9 cellular contexts compared by ENCODE assay signal in the genomic region with DNA sequence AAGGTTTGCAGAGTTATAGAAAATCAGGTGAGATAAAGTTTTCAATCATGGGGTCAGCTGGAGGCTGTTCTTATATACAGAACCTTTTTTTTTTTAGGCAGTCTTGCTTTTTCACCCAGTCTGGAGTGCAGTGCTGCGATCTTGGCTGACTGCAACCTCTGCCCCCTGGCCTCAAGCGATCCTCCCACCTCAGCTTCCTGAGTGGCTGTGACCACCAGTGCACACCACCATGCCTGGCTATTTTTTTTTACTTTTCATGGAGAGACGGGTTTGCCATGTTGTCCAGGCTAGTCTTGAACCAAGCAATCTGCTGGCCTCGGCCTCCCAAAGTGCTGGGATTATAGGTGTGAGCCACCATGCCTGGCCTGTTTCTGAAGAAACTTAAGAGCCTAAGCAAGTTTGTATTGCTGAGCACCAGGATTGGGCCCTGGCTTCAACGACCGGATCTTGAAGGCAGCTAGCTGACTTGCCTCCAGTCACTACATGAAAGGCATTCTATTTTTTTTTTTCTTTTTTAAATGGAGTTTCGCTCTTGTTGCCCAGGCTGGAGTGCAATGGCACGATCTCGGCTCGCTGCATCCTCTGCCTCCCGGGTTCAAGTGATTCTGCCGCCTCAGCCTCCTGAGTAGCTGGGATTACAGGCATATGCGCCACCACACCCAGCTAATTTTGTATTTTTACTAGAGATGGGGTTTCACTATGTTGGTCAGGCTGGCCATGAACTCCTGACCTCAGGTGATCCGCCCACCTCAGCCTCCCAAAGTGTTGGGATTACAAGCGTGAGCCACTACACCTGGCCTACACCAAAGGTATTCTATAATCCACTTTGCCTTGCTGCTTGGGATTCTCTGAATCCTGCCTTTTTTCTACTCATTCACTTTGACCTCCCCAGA. TPM values are rescaled to one million over a fixed set of nuclear protein-coding genes. Genes with fewer than 3 reads are reported as not detected.
DNase-seq lines count a peak whose midpoint lies in the region; ATAC-seq and TF ChIP-seq lines count a peak whose summit lies in the region.
"Had no signal": no experiment of that assay in that cellular context is flagged by ENCODE, and none has a peak within 500 bp of the region (broad histone marks: within the 10 kb centered on the region; RNA-seq: fewer than 3 reads in every experiment).

No MANE protein-coding gene starts in this region.

- H3K27me3 ChIP-seq in stomach = no peaks in the 10 kb centered on the region
- H3K27me3 ChIP-seq in SJCRH30 = no peaks in the 10 kb centered on the region

- ATAC-seq in HG02938 (IDR thresholded peaks at IDR 0.05; ENCODE audit: unreplicated experiment) = peak; percentile 33

- H3K36me3 ChIP-seq in stomach (peaks cover 46 to 75% (median 70%) of the 10 kb centered on the region in 4 donors), SJCRH30 (peaks cover 46% of the 10 kb centered on the region)

- TF ChIP-seq CTCF in VCaP (conservative IDR thresholded peaks at IDR 0.05) (no peak), stomach (IDR thresholded peaks at IDR 0.05) (no peak)

- H3K27me3 Mint-ChIP-seq in activated naive CD4-positive, alpha-beta T cell treated with anti-CD3 and anti-CD28 coated beads for 36 hours (ENCODE audit: low read depth) = no peaks in the 10 kb centered on the region
- H3K27me3 Mint-ChIP-seq: activated naive CD4-positive, alpha-beta T cell treated with anti-CD3 and anti-CD28 coated beads, Interleukin-2, amount 50 U/mL, for 24 hours had no signal

- 52 to 76% (median 69%) methylated on average over 15 of the region's 15 CpGs for WGBS in stomach, 5 donors

- no peaks in the 10 kb centered on the region for H3K9me3 Mint-ChIP-seq in activated naive CD4-positive, alpha-beta T cell treated with anti-CD3 and anti-CD28 coated beads for 36 hours
- H3K9me3 Mint-ChIP-seq: activated naive CD4-positive, alpha-beta T cell treated with anti-CD3 and anti-CD28 coated beads, Interleukin-2, amount 50 U/mL, for 24 hours had no signal

- intact Hi-C loops in activated naive CD4-positive, alpha-beta T cell treated with anti-CD3 and anti-CD28 coated beads for 36 hours (cut with micrococcal nuclease) = no loop called here
- intact Hi-C loops in stomach (cut with DNase I; ENCODE audit: low total_unique reads) = no loop called here

- peaks cover 40% of the 10 kb centered on the region for H3K36me3 Mint-ChIP-seq in activated naive CD4-positive, alpha-beta T cell treated with anti-CD3 and anti-CD28 coated beads for 36 hours (ENCODE audit: low read depth)

- no peak overlapping the region for H3K4me3 ChIP-seq in stomach
- no peak overlapping the region for H3K4me3 ChIP-seq in SJCRH30

- peaks cover 48% of the 10 kb centered on the region for H3K4me1 Mint-ChIP-seq in activated naive CD4-positive, alpha-beta T cell treated with anti-CD3 and anti-CD28 coated beads for 36 hours (ENCODE audit: low read depth)

- DNase-seq in activated naive CD4-positive, alpha-beta T cell treated with anti-CD3 and anti-CD28 coated beads for 36 hours = no peak
- no peak for DNase-seq in activated naive CD4-positive, alpha-beta T cell treated with anti-CD3 and anti-CD28 coated beads, Interleukin-2, amount 50 U/mL, for 16 hours
- DNase-seq in stomach (no peak), dermis blood vessel endothelial cell (no peak), C1 segment of cervical spinal cord (lab: John Stamatoyannopoulos, UW) (no peak), SJCRH30 (no peak)

- H3K4me1 ChIP-seq in stomach (peaks cover 30 to 78% (median 61%) of the 10 kb centered on the region in 4 donors), SJCRH30 (no peaks in the 10 kb centered on the region)

- CTCF ChIA-PET in activated naive CD4-positive, alpha-beta T cell treated with anti-CD3 and anti-CD28 coated beads for 36 hours (lab: Charles Lee) = interaction anchor here (1.1 to 4.5 kb wide), 3 partner anchors 19 to 36 kb away, joined by 3 to 31 read pairs (median 5); no protein-coding TSS in a partner anchor

- H3K27ac Mint-ChIP-seq in activated naive CD4-positive, alpha-beta T cell treated with anti-CD3 and anti-CD28 coated beads for 36 hours = peak overlapping the region; percentile 70
- H3K27ac Mint-ChIP-seq: activated naive CD4-positive, alpha-beta T cell treated with anti-CD3 and anti-CD28 coated beads, Interleukin-2, amount 50 U/mL, for 24 hours had no signal

- TF ChIP-seq EP300 in stomach (IDR thresholded peaks at IDR 0.05) = no peak

- H3K27ac ChIP-seq in VCaP (peak overlapping the region; percentile 97), stomach (peak overlapping the region; percentile 13 to 100 (median 30)), SJCRH30 (no peak overlapping the region)

- H3K4me3 Mint-ChIP-seq in activated naive CD4-positive, alpha-beta T cell treated with anti-CD3 and anti-CD28 coated beads for 36 hours = no peak overlapping the region
- H3K4me3 Mint-ChIP-seq: activated naive CD4-positive, alpha-beta T cell treated with anti-CD3 and anti-CD28 coated beads, Interleukin-2, amount 50 U/mL, for 24 hours had no signal

- no peak for TF ChIP-seq POLR2A in stomach (IDR thresholded peaks at IDR 0.05)

- H3K9me3 ChIP-seq in stomach = no peaks in the 10 kb centered on the region
- H3K9me3 ChIP-seq in SJCRH30 (replicated peaks) = no peaks in the 10 kb centered on the region

RNA-seq across cellular contexts. Expression of gene XBP1, which starts 7.6 kb away (rescaled TPM):
- 100 to 1,000 TPM; 106 to 108 TPM for total RNA-seq in activated naive CD4-positive, alpha-beta T cell treated with anti-CD3 and anti-CD28 coated beads for 36 hours
- total RNA-seq in stomach = 100 to 1,000 TPM; 134 to 612 (median 387) TPM
- polyA plus RNA-seq in stomach = 100 to 1,000 TPM; 193 to 230 (median 214) TPM
- 93.3 and 165 TPM in 2 replicates for total RNA-seq in dermis blood vessel endothelial cell
- 71.6 and 80.2 TPM in 2 replicates for total RNA-seq in SJCRH30 (2014; rRNA removed; shearing (Covaris generic))

RNA-seq across cellular contexts. Expression of gene CCDC117, which starts 20.2 kb away (rescaled TPM):
- 10 to 100 TPM; 28.2 to 28.6 TPM for total RNA-seq in activated naive CD4-positive, alpha-beta T cell treated with anti-CD3 and anti-CD28 coated beads for 36 hours
- total RNA-seq in stomach (10 to 100 TPM; 11.7 to 28.6 (median 16.2) TPM), dermis blood vessel endothelial cell (23.8 and 30.1 TPM in 2 replicates)
- 10 to 100 TPM in 2 of 3 donors, 1 to 10 TPM in 1; 7.1 to 15.1 (median 10.1) TPM for polyA plus RNA-seq in stomach
- 43.9 and 44.7 TPM in 2 replicates for total RNA-seq in SJCRH30 (2014; rRNA removed; shearing (Covaris generic))

RNA-seq across cellular contexts. Expression of gene HSCB, which starts 50.9 kb away (rescaled TPM):
- 10 to 100 TPM; 12.7 to 13.3 TPM for total RNA-seq in activated naive CD4-positive, alpha-beta T cell treated with anti-CD3 and anti-CD28 coated beads for 36 hours
- total RNA-seq in stomach (10 to 100 TPM in 2 of 5 donors, 1 to 10 TPM in 2, not detected in 1; 4.0 to 30.1 (median 10.2) TPM), dermis blood vessel endothelial cell (12.5 and 19.9 TPM in 2 replicates)
- polyA plus RNA-seq in stomach = 10 to 100 TPM; 26.0 to 39.7 (median 31.4) TPM
- 10.0 and 10.3 TPM in 2 replicates for total RNA-seq in SJCRH30 (2014; rRNA removed; shearing (Covaris generic))

RNA-seq across cellular contexts. Expression of gene CHEK2, which starts 51.1 kb away (rescaled TPM):
- 10 to 100 TPM; 47.8 to 52.6 TPM for total RNA-seq in activated naive CD4-positive, alpha-beta T cell treated with anti-CD3 and anti-CD28 coated beads for 36 hours
- total RNA-seq in stomach (10 to 100 TPM in 1 of 5 donors, 1 to 10 TPM in 3, not detected in 1; 1.0 to 21.5 (median 4.9) TPM), dermis blood vessel endothelial cell (14.8 and 15.7 TPM in 2 replicates)
- 10 to 100 TPM in 2 of 3 donors, 1 to 10 TPM in 1; 8.5 to 16.9 (median 11.3) TPM for polyA plus RNA-seq in stomach
- 37.4 and 43.2 TPM in 2 replicates for total RNA-seq in SJCRH30 (2014; rRNA removed; shearing (Covaris generic))
